18 cellular contexts compared by ENCODE assay signal in the genomic region with DNA sequence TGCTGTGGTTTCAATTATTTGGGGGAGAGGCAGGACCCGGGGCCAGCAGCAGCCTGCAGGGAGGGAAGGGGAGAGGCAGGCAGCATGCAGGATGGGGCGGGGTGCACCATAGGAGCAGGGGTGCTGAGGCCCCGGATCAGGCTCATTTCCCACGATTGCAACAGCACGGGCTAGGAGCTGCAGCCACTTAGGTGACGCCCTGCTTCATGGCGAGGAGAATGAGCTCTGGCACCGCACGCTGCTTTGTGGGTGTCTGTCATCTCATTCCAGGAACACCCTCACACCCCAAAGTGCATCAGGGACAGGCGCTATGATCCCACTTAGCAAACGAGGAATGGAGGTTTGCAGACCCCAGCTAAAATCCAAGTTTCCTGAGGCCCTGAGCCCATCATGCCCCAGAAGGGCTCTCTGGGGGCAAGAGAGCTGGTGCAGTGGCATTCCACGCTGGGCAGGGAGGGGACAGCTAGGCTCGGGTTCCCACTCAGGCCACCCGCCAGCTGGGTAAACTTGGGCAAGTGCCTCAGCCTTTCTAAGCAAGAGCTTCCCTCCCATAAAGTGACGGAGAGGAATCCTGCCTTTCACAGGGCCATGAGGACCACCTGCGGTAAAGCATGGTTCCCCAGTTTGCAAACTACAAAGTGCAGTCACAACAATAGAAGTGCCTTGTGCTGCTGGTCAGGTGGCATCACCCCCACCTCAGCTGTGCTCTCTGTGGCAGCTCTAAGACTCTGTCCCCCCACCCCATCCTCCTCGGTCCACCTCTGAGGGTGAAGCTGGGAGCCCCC. TPM values are rescaled to one million over a fixed set of nuclear protein-coding genes. Genes with fewer than 3 reads are reported as not detected.
DNase-seq lines count a peak whose midpoint lies in the region; ATAC-seq and TF ChIP-seq lines count a peak whose summit lies in the region.
"Had no signal": no experiment of that assay in that cellular context is flagged by ENCODE, and none has a peak within 500 bp of the region (broad histone marks: within the 10 kb centered on the region; RNA-seq: fewer than 3 reads in every experiment).

No MANE protein-coding gene starts in this region.

- H3K9me3 ChIP-seq in PC-9 (ENCODE audit: insufficient read depth, low read depth) (no peaks in the 10 kb centered on the region), heart left ventricle (no peaks in the 10 kb centered on the region), transverse colon (no peaks in the 10 kb centered on the region)
- H3K9me3 ChIP-seq: ascending aorta, pancreas, testis had no signal

- no peaks in the 10 kb centered on the region for H3K9me2 ChIP-seq in PC-9 (ENCODE audit: insufficient read depth)

- POLR2A ChIA-PET in PC-9 (lab: Charles Lee; ENCODE audit: unreplicated experiment), result no interaction called here

- ATAC-seq in Right ventricle myocardium inferior (no peak), left cardiac atrium (no peak), heart left ventricle (no peak), left colon (no peak), HG02981 (IDR thresholded peaks at IDR 0.05; ENCODE audit: unreplicated experiment) (no peak)
- ATAC-seq: SK-N-SH treated with all-trans-retinoic acid at 6 μM for 48 hours had no signal

- DNase-seq in Right ventricle myocardium inferior (ENCODE audit: missing footprints) (peak; percentile 62), left cardiac atrium (no peak), PC-9 (no peak), heart left ventricle (peak in 2 of 5 donors; percentile 43 to 60), transverse colon (no peak), left colon (no peak), globus pallidus (ENCODE audit: low spot score) (no peak)
- DNase-seq: activated CD4-positive, alpha-beta T cell treated with anti-CD3 and anti-CD28 coated beads, Interleukin-2, amount 10 ng/mL, durations not matched to agents 24 days and 14 days; activated naive CD4-positive, alpha-beta T cell treated with Interleukin-2 at 50 U/mL for 16 hours; activated T-cell treated with anti-CD3 and anti-CD28 coated beads for 4 hours; GDM1 had no signal

- H2AFZ ChIP-seq in PC-9, result no peak overlapping the region

- H4K20me1 ChIP-seq in PC-9 (ENCODE audit: insufficient read depth), result no peaks in the 10 kb centered on the region

- 0 out of 2 replicates have a peak overlapping the region, but pooled peaks have one; percentile 11 for H3K4me2 ChIP-seq in PC-9
- H3K4me2 ChIP-seq: smooth muscle cell had no signal

- peaks cover 91% of the 10 kb centered on the region for H3K27me3 ChIP-seq in PC-9 (ENCODE audit: insufficient read depth, low read depth)
- peaks cover 0 to 39% (median under 1%) of the 10 kb centered on the region in 9 donors for H3K27me3 ChIP-seq in heart left ventricle
- H3K27me3 ChIP-seq in transverse colon, result no peaks in the 10 kb centered on the region
- H3K27me3 ChIP-seq: pancreas, testis had no signal

- no peaks in the 10 kb centered on the region for H3K79me2 ChIP-seq in PC-9 (ENCODE audit: low read depth)

- H3K36me3 ChIP-seq in PC-9 (ENCODE audit: low read depth) (no peaks in the 10 kb centered on the region), heart left ventricle (no peaks in the 10 kb centered on the region), transverse colon (no peaks in the 10 kb centered on the region)
- H3K36me3 ChIP-seq: ascending aorta, pancreas had no signal

- H3F3A ChIP-seq in PC-9 (ENCODE audit: insufficient read depth, low read depth), result no peaks in the 10 kb centered on the region

- H3K4me3 ChIP-seq in PC-9, result no peak overlapping the region
- H3K4me3 ChIP-seq in heart left ventricle, result no peak overlapping the region
- no peak overlapping the region for H3K4me3 ChIP-seq in transverse colon
- H3K4me3 ChIP-seq: ascending aorta, pancreas, smooth muscle cell, testis had no signal

- TF ChIP-seq CTCF in PC-9 (conservative IDR thresholded peaks at IDR 0.05) (no peak), heart left ventricle (IDR thresholded peaks at IDR 0.05) (no peak), transverse colon (IDR thresholded peaks at IDR 0.05) (no peak)

- intact Hi-C loops in Right ventricle myocardium inferior (cut with DNase I) (no loop called here), left cardiac atrium (cut with DNase I) (no loop called here), PC-9 (cut with micrococcal nuclease; ENCODE audit: unreplicated experiment) (no loop called here), heart left ventricle (cut with DNase I) (no loop called here), transverse colon (cut with DNase I; ENCODE audit: low total_unique reads) (no loop called here), left colon (cut with DNase I, micrococcal nuclease) (no loop called here)

- H3K4me1 ChIP-seq in PC-9 (replicated peaks; ENCODE audit: insufficient read depth), result no peaks in the 10 kb centered on the region
- H3K4me1 ChIP-seq in heart left ventricle, result peaks cover 0 to 96% (median 51%) of the 10 kb centered on the region in 12 donors
- peaks cover 24 to 72% (median 35%) of the 10 kb centered on the region in 4 donors for H3K4me1 ChIP-seq in transverse colon
- H3K4me1 ChIP-seq: ascending aorta, pancreas had no signal

- no TSS peak for BruUV-seq in PC-9 (replicated peaks; lab: Mats Ljungman, UMichigan)

- WGBS in heart left ventricle, 4 donors, result 44 to 53% (median 45%) methylated on average over 16 to 17 of the region's 17 CpGs
- WGBS in transverse colon (ENCODE audit: low coverage in 1 of 2), 2 donors, result 61 to 73% methylated on average over 2 to 16 of the region's 17 CpGs

- H3K27ac ChIP-seq in PC-9 (no peak overlapping the region), heart left ventricle (peak overlapping the region in 9 of 12 donors; percentile 8 to 96 (median 78)), transverse colon (peak overlapping the region in 3 of 4 donors; percentile 30 to 94 (median 82))
- H3K27ac ChIP-seq: ascending aorta, pancreas had no signal

- CTCF ChIA-PET in PC-9 (lab: Charles Lee), result no interaction called here

- no peak for TF ChIP-seq POLR2A in heart left ventricle (IDR thresholded peaks at IDR 0.05)
- TF ChIP-seq POLR2A in transverse colon (IDR thresholded peaks at IDR 0.05), result no peak

- no peak for TF ChIP-seq EP300 in transverse colon (IDR thresholded peaks at IDR 0.05; ENCODE audit: low read depth)

- in situ Hi-C loops in transverse colon (cut with MboI; ENCODE audit: low pct_ligation_motif_present in 1 of 4, low pct_unique_long_range_greater_than_20kb in 1 of 4, low sequenced_read_pairs in 3 of 4), result no loop called here

RNA-seq across cellular contexts. Expression of gene KCNH2, which starts 9.2 kb away (rescaled TPM):
- 97.3 TPM for total RNA-seq in Right ventricle myocardium inferior
- 10 to 100 TPM; 59.1 to 82.1 TPM for total RNA-seq in left cardiac atrium
- 1.5 and 1.6 TPM in 2 replicates for total RNA-seq in PC-9 (2021)
- total RNA-seq in heart left ventricle, result 100 to 1,000 TPM in 5 of 9 donors, 10 to 100 TPM in 4; 58.1 to 185 (median 104) TPM
- 100 to 1,000 TPM in 1 of 2 donors, 10 to 100 TPM in 1; 59.8 to 154 TPM for polyA plus RNA-seq in heart left ventricle
- total RNA-seq in transverse colon, result 10 to 100 TPM in 3 of 4 donors, 1 to 10 TPM in 1; 9.5 to 39.0 (median 19.3) TPM
- total RNA-seq in left colon, result 10 to 100 TPM in 1 of 2 donors, under 1 TPM in 1; 0.92 to 10.4 TPM
- total RNA-seq: ascending aorta had no signal

RNA-seq across cellular contexts. Expression of gene NOS3, which starts 21.9 kb away (rescaled TPM):
- 19.4 TPM for total RNA-seq in Right ventricle myocardium inferior
- 10 to 100 TPM; 13.1 to 63.9 TPM for total RNA-seq in left cardiac atrium
- total RNA-seq in PC-9 (2021), result 1.8 and 3.2 TPM in 2 replicates
- total RNA-seq in heart left ventricle, result 10 to 100 TPM in 7 of 9 donors, 1 to 10 TPM in 2; 9.4 to 49.4 (median 17.3) TPM
- 10 to 100 TPM in 1 of 2 donors, 1 to 10 TPM in 1; 8.9 to 20.5 TPM for polyA plus RNA-seq in heart left ventricle
- 10 to 100 TPM in 2 of 4 donors, 1 to 10 TPM in 2; 2.5 to 34.2 (median 7.0) TPM for total RNA-seq in transverse colon
- total RNA-seq in left colon, result 1 to 10 TPM; 2.7 to 5.4 TPM

RNA-seq across cellular contexts. Expression of gene ATG9B, which starts 55.4 kb away (rescaled TPM):
- total RNA-seq in Right ventricle myocardium inferior (not detected), left cardiac atrium (under 1 TPM; 0.13 to 0.32 TPM), PC-9 (2021) (9.7 and 13.7 TPM in 2 replicates), heart left ventricle (1 to 10 TPM in 1 of 9 donors, under 1 TPM in 1, not detected in 7; 0.07 to 1.0 TPM), transverse colon (1 to 10 TPM in 1 of 4 donors, not detected in 3; 1.1 TPM), left colon (under 1 TPM in 1 of 2 donors, not detected in 1; 0.22 TPM)
- under 1 TPM; 0.26 to 0.38 TPM for polyA plus RNA-seq in heart left ventricle
- total RNA-seq: ascending aorta, liver had no signal

RNA-seq across cellular contexts. Expression of gene ABCB8, which starts 59.4 kb away (rescaled TPM):
- 24.5 TPM for total RNA-seq in Right ventricle myocardium inferior
- 10 to 100 TPM; 20.1 to 21.6 TPM for total RNA-seq in left cardiac atrium
- 51.8 and 61.9 TPM in 2 replicates for total RNA-seq in PC-9 (2021)
- 10 to 100 TPM; 13.6 to 34.5 (median 26.0) TPM for total RNA-seq in heart left ventricle
- 10 to 100 TPM; 20.9 to 29.0 TPM for polyA plus RNA-seq in heart left ventricle
- total RNA-seq in transverse colon, result 10 to 100 TPM; 33.3 to 76.4 (median 51.4) TPM
- 10 to 100 TPM; 25.3 to 40.0 TPM for total RNA-seq in left colon
